In the genomic region with DNA sequence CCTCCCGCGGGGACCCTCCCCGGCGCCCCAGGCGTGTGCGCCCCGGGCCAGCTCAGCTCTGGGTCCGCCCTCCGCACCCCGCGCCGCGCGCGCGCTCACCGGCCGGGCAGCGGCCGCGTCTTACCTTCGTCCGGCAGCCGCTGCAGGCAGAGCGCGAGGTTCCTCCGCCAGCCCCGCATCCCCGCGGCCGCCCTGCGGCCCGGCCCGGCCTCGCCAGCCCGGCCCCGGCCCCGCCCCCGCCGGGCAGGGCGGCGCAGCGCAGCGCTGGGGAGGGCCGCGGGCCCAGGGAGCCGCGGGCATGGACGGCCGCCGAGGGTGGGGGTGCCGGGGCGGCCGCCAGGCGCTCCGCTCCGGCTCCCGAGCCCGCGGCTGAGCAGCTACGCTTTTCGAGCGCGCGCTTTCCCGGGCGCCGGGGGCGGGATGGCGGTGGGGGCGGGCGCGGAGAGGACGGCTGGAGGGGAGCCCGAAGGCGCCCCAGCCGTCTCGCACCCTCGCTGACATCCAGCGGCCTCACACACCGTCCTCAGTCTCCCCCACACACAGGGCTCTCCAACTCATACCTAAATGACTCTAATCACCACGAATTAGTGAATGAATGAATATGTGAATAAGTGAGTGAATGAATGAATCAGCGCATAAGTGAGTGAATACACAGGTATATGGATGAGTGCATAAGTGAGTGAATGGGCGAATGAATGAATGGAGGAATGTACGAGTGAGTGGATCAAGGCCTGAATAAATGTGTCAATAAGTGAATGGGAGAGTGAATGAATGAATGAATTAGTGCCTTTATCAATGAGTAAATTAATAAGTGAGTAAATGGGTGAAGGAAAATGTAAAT, we compare ENCODE assay signal across 1 cellular context.
TF ChIP-seq lines count a peak whose summit lies in the region.

No MANE protein-coding gene starts in this region.

TF ChIP-seq in HepG2, 621 proteins besides CTCF, POLR2A, EP300 and RAD21:
- no peak for TF ChIP-seq CBX1 (IDR thresholded peaks at IDR 0.05; ENCODE audit: low read depth)
- TF ChIP-seq POLR2AphosphoS5 (IDR thresholded peaks at IDR 0.05; ENCODE audit: low read depth, low read length), result no peak
- TF ChIP-seq NFIB (CRISPR knock-in tag; IDR thresholded peaks at IDR 0.05; ENCODE audit: borderline replicate concordance), result no peak
- no peak for TF ChIP-seq CAMTA2 (CRISPR knock-in tag; IDR thresholded peaks at IDR 0.05; ENCODE audit: borderline replicate concordance)
- TF ChIP-seq, protein P1, sequence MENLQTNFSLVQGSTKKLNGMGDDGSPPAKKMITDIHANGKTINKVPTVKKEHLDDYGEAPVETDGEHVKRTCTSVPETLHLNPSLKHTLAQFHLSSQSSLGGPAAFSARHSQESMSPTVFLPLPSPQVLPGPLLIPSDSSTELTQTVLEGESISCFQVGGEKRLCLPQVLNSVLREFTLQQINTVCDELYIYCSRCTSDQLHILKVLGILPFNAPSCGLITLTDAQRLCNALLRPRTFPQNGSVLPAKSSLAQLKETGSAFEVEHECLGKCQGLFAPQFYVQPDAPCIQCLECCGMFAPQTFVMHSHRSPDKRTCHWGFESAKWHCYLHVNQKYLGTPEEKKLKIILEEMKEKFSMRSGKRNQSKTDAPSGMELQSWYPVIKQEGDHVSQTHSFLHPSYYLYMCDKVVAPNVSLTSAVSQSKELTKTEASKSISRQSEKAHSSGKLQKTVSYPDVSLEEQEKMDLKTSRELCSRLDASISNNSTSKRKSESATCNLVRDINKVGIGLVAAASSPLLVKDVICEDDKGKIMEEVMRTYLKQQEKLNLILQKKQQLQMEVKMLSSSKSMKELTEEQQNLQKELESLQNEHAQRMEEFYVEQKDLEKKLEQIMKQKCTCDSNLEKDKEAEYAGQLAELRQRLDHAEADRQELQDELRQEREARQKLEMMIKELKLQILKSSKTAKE (CRISPR knock-in tag; IDR thresholded peaks at IDR 0.05; ENCODE audit: borderline replicate concordance), result no peak
- no peak for TF ChIP-seq NPAS2 (CRISPR knock-in tag; IDR thresholded peaks at IDR 0.05; ENCODE audit: borderline replicate concordance)
- TF ChIP-seq, protein P2, sequence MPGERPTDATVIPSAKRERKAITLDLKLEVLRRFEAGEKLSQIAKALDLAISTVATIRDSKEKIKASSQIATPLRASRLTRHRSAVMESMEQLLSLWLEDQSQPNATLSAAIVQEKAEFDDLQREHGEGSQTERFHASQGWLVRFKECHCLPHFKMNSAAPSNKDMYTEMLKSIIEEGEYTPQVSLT (CRISPR knock-in tag; IDR thresholded peaks at IDR 0.05; ENCODE audit: borderline replicate concordance, low read depth), result no peak
- TF ChIP-seq, protein P3, sequence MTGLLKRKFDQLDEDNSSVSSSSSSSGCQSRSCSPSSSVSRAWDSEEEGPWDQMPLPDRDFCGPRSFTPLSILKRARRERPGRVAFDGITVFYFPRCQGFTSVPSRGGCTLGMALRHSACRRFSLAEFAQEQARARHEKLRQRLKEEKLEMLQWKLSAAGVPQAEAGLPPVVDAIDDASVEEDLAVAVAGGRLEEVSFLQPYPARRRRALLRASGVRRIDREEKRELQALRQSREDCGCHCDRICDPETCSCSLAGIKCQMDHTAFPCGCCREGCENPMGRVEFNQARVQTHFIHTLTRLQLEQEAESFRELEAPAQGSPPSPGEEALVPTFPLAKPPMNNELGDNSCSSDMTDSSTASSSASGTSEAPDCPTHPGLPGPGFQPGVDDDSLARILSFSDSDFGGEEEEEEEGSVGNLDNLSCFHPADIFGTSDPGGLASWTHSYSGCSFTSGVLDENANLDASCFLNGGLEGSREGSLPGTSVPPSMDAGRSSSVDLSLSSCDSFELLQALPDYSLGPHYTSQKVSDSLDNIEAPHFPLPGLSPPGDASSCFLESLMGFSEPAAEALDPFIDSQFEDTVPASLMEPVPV (CRISPR knock-in tag; IDR thresholded peaks at IDR 0.05), result no peak
- TF ChIP-seq POLR2G (IDR thresholded peaks at IDR 0.05; ENCODE audit: low read depth, low read length), result no peak
TF ChIP-seq in HepG2: peak in this region for 0.
